In the genomic region with DNA sequence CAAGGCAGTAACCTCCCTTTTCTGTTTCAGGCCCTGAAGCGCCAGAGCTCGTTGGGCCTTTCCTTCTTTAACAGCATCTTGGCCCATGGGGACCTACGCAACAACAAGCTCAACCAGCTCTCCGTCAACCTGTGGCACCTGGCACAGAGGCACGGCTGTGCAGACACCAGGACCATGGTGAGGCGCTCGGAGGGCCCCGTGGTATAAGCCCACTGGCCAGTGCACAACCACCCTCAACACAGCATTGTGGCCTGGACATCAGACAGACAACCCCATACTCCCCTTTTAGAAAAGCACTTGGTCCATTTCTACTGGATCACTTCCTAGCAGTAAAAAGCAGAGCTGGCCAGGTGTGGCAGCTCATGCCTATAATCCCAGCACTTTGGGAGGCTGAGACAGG, we compare ENCODE assay signal across 21 cellular contexts. TPM values are rescaled to one million over a fixed set of nuclear protein-coding genes. Genes with fewer than 3 reads are reported as not detected.
DNase-seq lines count a peak whose midpoint lies in the region; TF ChIP-seq lines count a peak whose summit lies in the region.
"Had no signal": no experiment of that assay in that cellular context is flagged by ENCODE, and none has a peak within 500 bp of the region (broad histone marks: within the 10 kb centered on the region; RNA-seq: fewer than 3 reads in every experiment).

No MANE protein-coding gene starts in this region.

- POLR2A ChIA-PET in MCF 10A (lab: Yijun Ruan, JAX): interaction anchor here (0.6 kb wide), 1 partner anchor 651 kb away, joined by 3 read pairs; no protein-coding TSS in a partner anchor

- TF ChIP-seq CTCF in breast epithelium (IDR thresholded peaks at IDR 0.05) (no peak), MCF 10A (IDR thresholded peaks at IDR 0.05; ENCODE audit: unreplicated experiment) (no peak), dorsolateral prefrontal cortex (IDR thresholded peaks at IDR 0.05 in 54 of 56, conservative IDR thresholded peaks at IDR 0.05 in 2 of 56; ENCODE audit: low read depth in 1 of 56, partially characterized antibody in 56 of 56) (no peak), ovary (IDR thresholded peaks at IDR 0.05) (no peak), uterus (IDR thresholded peaks at IDR 0.05) (no peak)

- H3K27ac Mint-ChIP-seq in MCF 10A (ENCODE audit: low read depth, unreplicated experiment): no peak overlapping the region
- H3K27ac Mint-ChIP-seq: CD14-positive monocyte had no signal

- H3K4me1 ChIP-seq in breast epithelium (peaks cover 7 to 10% of the 10 kb centered on the region in 2 donors), ovary (ENCODE audit: insufficient read depth) (peaks cover 42% of the 10 kb centered on the region), uterus (peaks cover 0 to 4% of the 10 kb centered on the region in 2 donors)

- CTCF ChIA-PET in MCF 10A (lab: Yijun Ruan, JAX): interaction anchor here (0.6 to 1.1 kb wide), 11 partner anchors 9 to 1175 kb away, joined by 3 to 6 read pairs (median 3); no protein-coding TSS in a partner anchor

- peaks cover 24% of the 10 kb centered on the region for H3K4me1 Mint-ChIP-seq in MCF 10A (ENCODE audit: insufficient read depth, unreplicated experiment)

- H3K27me3 ChIP-seq in breast epithelium (no peaks in the 10 kb centered on the region), dorsolateral prefrontal cortex (no peaks in the 10 kb centered on the region), ovary (no peaks in the 10 kb centered on the region), uterus (no peaks in the 10 kb centered on the region)
- H3K27me3 ChIP-seq: brain microvascular endothelial cell, tibial artery had no signal

- no peaks in the 10 kb centered on the region for H3K36me3 ChIP-seq in breast epithelium
- H3K36me3 ChIP-seq in ovary: no peaks in the 10 kb centered on the region
- H3K36me3 ChIP-seq in uterus: no peaks in the 10 kb centered on the region

- TF ChIP-seq POLR2A in breast epithelium (IDR thresholded peaks at IDR 0.05) (no peak), ovary (IDR thresholded peaks at IDR 0.05) (no peak), uterus (IDR thresholded peaks at IDR 0.05) (no peak)

- no peak for TF ChIP-seq EP300 in ovary (IDR thresholded peaks at IDR 0.05)

- H3K9me3 ChIP-seq in breast epithelium (no peaks in the 10 kb centered on the region), ovary (no peaks in the 10 kb centered on the region), uterus (no peaks in the 10 kb centered on the region)
- H3K9me3 ChIP-seq: tibial artery had no signal

- H3K27ac ChIP-seq in breast epithelium: peak overlapping the region; percentile 48 to 92
- peak overlapping the region in 58 of 59 donors; percentile 16 to 92 (median 84) for H3K27ac ChIP-seq in dorsolateral prefrontal cortex
- H3K27ac ChIP-seq in ovary: peak overlapping the region; percentile 27 to 58
- peak overlapping the region; percentile 68 to 85 for H3K27ac ChIP-seq in uterus
- H3K27ac ChIP-seq: brain microvascular endothelial cell had no signal

- WGBS in ovary, 3 donors: 96 to 97% (median 96%) methylated on average over 8 of the region's 8 CpGs

- H3K4me3 Mint-ChIP-seq in MCF 10A (ENCODE audit: unreplicated experiment): no peak overlapping the region
- H3K4me3 Mint-ChIP-seq: activated T-cell treated with anti-CD3 and anti-CD28 coated beads, Interleukin-2, amount 50 U/mL, for 24 hours; CD14-positive monocyte; memory B cell; neural crest cell had no signal

- H3K36me3 Mint-ChIP-seq in MCF 10A (ENCODE audit: insufficient read depth, unreplicated experiment): peaks cover 69% of the 10 kb centered on the region

- intact Hi-C loops in breast epithelium (cut with DNase I; ENCODE audit: low total_unique reads) (no loop called here), MCF 10A (cut with micrococcal nuclease) (loop anchor here (5.0 to 10.0 kb wide), 2 partner anchors 95 to 357 kb away; no protein-coding TSS in a partner anchor), dorsolateral prefrontal cortex (cut with DNase I) (loop anchor here in 1 of 2 donors (5.0 kb wide), 1 partner anchor 58 kb away; no protein-coding TSS in a partner anchor), ovary (cut with DNase I) (no loop called here), uterus (cut with DNase I; ENCODE audit: low total_unique reads) (loop anchor here (10.0 kb wide), 1 partner anchor 185 kb away; the partner anchor contains the start of gene GPRC5B), posterior cingulate gyrus (cut with DNase I) (no loop called here)

- H3K27me3 Mint-ChIP-seq in MCF 10A (ENCODE audit: insufficient read depth, unreplicated experiment): no peaks in the 10 kb centered on the region
- H3K27me3 Mint-ChIP-seq: activated naive CD4-positive, alpha-beta T cell treated with anti-CD3 and anti-CD28 coated beads, Interleukin-2, amount 50 U/mL, for 24 hours; activated T-cell treated with anti-CD3 and anti-CD28 coated beads, Interleukin-2, amount 50 U/mL, for 24 hours; memory B cell had no signal

- DNase-seq in breast epithelium (ENCODE audit: low spot score in 2 of 2): no peak
- DNase-seq in MCF 10A (ENCODE audit: unreplicated experiment): no peak
- DNase-seq in dorsolateral prefrontal cortex: no peak
- DNase-seq in ovary: no peak
- DNase-seq in uterus: no peak
- DNase-seq in HuH-7 (ENCODE audit: low spot score): no peak
- DNase-seq in COLO829 (ENCODE audit: low spot score): no peak
- no peak for DNase-seq in posterior cingulate gyrus
- DNase-seq: 8988T; activated T-cell treated with anti-CD3 and anti-CD28 coated beads, Interleukin-2, amount 50 U/mL, for 24 hours; hippocampal formation; MM.1S; NCI-H187 treated with DMSO at 0.1 percent for 48 hours; NCI-H446 treated with DMSO at 0.1 percent for 48 hours; stimulated activated CD4-positive, alpha-beta T cell treated with anti-CD3 and anti-CD28 coated beads, Interleukin-4, amount 100 ng/mL, for 24 hours; tibial artery had no signal

- BruUV-seq in MCF 10A (replicated peaks; lab: Mats Ljungman, UMichigan): no TSS peak

- no peaks in the 10 kb centered on the region for H3K9me3 Mint-ChIP-seq in MCF 10A (ENCODE audit: unreplicated experiment)
- H3K9me3 Mint-ChIP-seq: activated naive CD4-positive, alpha-beta T cell treated with anti-CD3 and anti-CD28 coated beads, Interleukin-2, amount 50 U/mL, for 24 hours; activated T-cell treated with anti-CD3 and anti-CD28 coated beads, Interleukin-2, amount 50 U/mL, for 24 hours; memory B cell; neural crest cell had no signal

- H3K4me3 ChIP-seq in breast epithelium: no peak overlapping the region
- H3K4me3 ChIP-seq in dorsolateral prefrontal cortex: no peak overlapping the region
- H3K4me3 ChIP-seq in ovary: no peak overlapping the region
- no peak overlapping the region for H3K4me3 ChIP-seq in uterus
- H3K4me3 ChIP-seq: tibial artery had no signal

RNA-seq across cellular contexts. Expression of gene KNOP1, which starts 18.6 kb away (rescaled TPM):
- 10 to 100 TPM; 12.3 to 15.4 (median 13.0) TPM for total RNA-seq in breast epithelium
- total RNA-seq in MCF 10A (2022): 22.3 and 24.5 TPM in 2 replicates
- 10 to 100 TPM; 13.0 to 94.8 (median 30.2) TPM for total RNA-seq in dorsolateral prefrontal cortex
- 10 to 100 TPM in 6 of 7 donors, 1 to 10 TPM in 1; 6.4 to 21.9 (median 16.7) TPM for total RNA-seq in ovary
- 10 to 100 TPM; 19.3 to 29.9 TPM for polyA plus RNA-seq in ovary
- 10 to 100 TPM in 2 of 4 donors, 1 to 10 TPM in 2; 1.5 to 20.5 (median 9.4) TPM for total RNA-seq in uterus

RNA-seq across cellular contexts. Expression of gene IQCK, which starts 18.6 kb away (rescaled TPM):
- 10 to 100 TPM; 25.9 to 63.8 (median 34.7) TPM for total RNA-seq in breast epithelium
- total RNA-seq in MCF 10A (2022): 5.9 and 8.4 TPM in 2 replicates
- total RNA-seq in dorsolateral prefrontal cortex: 10 to 100 TPM; 13.2 to 40.2 (median 23.3) TPM
- total RNA-seq in ovary: 10 to 100 TPM; 14.3 to 52.8 (median 18.0) TPM
- 10 to 100 TPM; 16.5 to 25.0 TPM for polyA plus RNA-seq in ovary
- total RNA-seq in uterus: 10 to 100 TPM; 14.7 to 27.2 (median 21.1) TPM

Comparison
In these comparisons a context has a peak if more than half of its experiments do, and no peak if none do; other contexts are left out.
1. intact Hi-C loops: an anchor here in MCF 10A (5.0 to 10.0 kb wide) and uterus (10.0 kb wide); none called in breast epithelium, ovary and posterior cingulate gyrus.